ENCODE assay signal across 1 cellular context in the genomic region with DNA sequence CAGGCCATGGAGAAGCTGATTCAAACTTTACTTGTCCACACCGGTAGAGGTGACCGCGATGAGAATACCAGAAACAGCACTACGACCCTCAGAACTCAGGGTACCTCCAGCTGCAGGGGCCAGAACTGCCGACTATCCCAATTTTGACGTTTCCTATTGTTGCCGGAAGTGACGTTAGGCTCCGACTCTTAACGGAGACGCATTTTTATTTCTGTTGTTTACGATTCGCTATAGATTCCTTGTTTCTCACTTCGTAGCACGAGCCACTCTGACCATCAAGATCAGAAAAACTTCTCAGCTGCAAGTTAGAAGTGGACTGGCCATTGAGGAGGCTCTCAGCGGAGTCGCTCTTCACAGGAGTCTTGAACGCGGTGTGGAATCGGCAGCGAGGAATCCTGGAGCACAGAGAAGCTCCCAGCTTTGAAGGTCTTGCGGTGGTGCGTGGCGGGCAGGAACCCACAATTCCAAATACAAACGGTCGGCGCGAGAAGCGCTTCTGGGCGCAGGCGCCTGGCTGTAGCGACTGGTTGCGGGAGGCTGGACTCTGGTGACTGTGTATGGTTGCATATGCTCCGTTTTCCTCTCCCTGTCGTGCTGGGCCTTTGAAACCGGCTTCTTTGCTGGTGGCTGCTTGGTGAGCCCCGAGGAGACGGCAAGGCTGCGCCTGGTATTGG.
TF ChIP-seq lines count a peak whose summit lies in the region.

A gene with protein sequence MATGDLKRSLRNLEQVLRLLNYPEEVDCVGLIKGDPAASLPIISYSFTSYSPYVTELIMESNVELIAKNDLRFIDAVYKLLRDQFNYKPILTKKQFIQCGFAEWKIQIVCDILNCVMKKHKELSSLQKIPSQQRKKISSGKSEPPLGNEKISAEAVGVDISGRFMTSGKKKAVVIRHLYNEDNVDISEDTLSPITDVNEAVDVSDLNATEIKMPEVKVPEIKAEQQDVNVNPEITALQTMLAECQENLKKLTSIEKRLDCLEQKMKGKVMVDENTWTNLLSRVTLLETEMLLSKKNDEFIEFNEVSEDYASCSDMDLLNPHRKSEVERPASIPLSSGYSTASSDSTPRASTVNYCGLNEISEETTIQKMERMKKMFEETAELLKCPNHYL (plus strand): TSS at position 405 of the 674 bp plus-strand sequence. CDS start 15,211 bp downstream, outside the sequence.
A gene with protein sequence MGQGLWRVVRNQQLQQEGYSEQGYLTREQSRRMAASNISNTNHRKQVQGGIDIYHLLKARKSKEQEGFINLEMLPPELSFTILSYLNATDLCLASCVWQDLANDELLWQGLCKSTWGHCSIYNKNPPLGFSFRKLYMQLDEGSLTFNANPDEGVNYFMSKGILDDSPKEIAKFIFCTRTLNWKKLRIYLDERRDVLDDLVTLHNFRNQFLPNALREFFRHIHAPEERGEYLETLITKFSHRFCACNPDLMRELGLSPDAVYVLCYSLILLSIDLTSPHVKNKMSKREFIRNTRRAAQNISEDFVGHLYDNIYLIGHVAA (minus strand): TSS at position 161 of the 674 bp plus-strand sequence. CDS start 20,575 bp downstream, outside the sequence.

TF ChIP-seq in K562, 482 proteins besides CTCF, POLR2A, EP300 and RAD21 (continued from another document):
- TF ChIP-seq, protein P1, sequence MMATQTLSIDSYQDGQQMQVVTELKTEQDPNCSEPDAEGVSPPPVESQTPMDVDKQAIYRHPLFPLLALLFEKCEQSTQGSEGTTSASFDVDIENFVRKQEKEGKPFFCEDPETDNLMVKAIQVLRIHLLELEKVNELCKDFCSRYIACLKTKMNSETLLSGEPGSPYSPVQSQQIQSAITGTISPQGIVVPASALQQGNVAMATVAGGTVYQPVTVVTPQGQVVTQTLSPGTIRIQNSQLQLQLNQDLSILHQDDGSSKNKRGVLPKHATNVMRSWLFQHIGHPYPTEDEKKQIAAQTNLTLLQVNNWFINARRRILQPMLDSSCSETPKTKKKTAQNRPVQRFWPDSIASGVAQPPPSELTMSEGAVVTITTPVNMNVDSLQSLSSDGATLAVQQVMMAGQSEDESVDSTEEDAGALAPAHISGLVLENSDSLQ (IDR thresholded peaks at IDR 0.05), result no peak
- TF ChIP-seq, protein P2, sequence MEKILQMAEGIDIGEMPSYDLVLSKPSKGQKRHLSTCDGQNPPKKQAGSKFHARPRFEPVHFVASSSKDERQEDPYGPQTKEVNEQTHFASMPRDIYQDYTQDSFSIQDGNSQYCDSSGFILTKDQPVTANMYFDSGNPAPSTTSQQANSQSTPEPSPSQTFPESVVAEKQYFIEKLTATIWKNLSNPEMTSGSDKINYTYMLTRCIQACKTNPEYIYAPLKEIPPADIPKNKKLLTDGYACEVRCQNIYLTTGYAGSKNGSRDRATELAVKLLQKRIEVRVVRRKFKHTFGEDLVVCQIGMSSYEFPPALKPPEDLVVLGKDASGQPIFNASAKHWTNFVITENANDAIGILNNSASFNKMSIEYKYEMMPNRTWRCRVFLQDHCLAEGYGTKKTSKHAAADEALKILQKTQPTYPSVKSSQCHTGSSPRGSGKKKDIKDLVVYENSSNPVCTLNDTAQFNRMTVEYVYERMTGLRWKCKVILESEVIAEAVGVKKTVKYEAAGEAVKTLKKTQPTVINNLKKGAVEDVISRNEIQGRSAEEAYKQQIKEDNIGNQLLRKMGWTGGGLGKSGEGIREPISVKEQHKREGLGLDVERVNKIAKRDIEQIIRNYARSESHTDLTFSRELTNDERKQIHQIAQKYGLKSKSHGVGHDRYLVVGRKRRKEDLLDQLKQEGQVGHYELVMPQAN (IDR thresholded peaks at IDR 0.05; ENCODE audit: borderline replicate concordance), result peak; percentile 63
- TF ChIP-seq ZNF239 (CRISPR knock-in tag; IDR thresholded peaks at IDR 0.05), result no peak
- peak in 1 of 2 experiments; percentile 61 for TF ChIP-seq E2F6 (IDR thresholded peaks at IDR 0.05; ENCODE audit: borderline replicate concordance in 1 of 2, extremely low read depth in 1 of 2, insufficient read depth in 1 of 2, insufficient read length in 1 of 2, low read depth in 1 of 2, low read length in 1 of 2, poor library complexity in 1 of 2, severe bottlenecking in 1 of 2)
- TF ChIP-seq MAX (CRISPR knock-in tag; IDR thresholded peaks at IDR 0.05), result peak; percentile 55; the same call in 1 of the 2 replicates
- TF ChIP-seq, protein P3, sequence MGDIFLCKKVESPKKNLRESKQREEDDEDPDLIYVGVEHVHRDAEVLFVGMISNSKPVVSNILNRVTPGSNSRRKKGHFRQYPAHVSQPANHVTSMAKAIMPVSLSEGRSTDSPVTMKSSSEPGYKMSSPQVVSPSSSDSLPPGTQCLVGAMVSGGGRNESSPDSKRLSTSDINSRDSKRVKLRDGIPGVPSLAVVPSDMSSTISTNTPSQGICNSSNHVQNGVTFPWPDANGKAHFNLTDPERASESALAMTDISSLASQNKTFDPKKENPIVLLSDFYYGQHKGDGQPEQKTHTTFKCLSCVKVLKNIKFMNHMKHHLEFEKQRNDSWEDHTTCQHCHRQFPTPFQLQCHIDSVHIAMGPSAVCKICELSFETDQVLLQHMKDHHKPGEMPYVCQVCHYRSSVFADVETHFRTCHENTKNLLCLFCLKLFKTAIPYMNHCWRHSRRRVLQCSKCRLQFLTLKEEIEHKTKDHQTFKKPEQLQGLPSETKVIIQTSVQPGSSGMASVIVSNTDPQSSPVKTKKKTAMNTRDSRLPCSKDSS (IDR thresholded peaks at IDR 0.05; ENCODE audit: low read depth, partially characterized antibody), result no peak
- no peak for TF ChIP-seq HIVEP1 (CRISPR knock-in tag; IDR thresholded peaks at IDR 0.05)
- peak; percentile 62; the same call in 1 of the 2 replicates for TF ChIP-seq KLF1 (tag; IDR thresholded peaks at IDR 0.05)
- TF ChIP-seq FOXK1 (CRISPR knock-in tag; IDR thresholded peaks at IDR 0.05; ENCODE audit: borderline replicate concordance), result peak; percentile 56; the same call in 1 of the 2 replicates
- peak in 1 of 2 experiments; percentile 8; a peak in 1 of 4 replicates for TF ChIP-seq SRF (CRISPR knock-in tag; IDR thresholded peaks at IDR 0.05)
- no peak for TF ChIP-seq NCOA1 (IDR thresholded peaks at IDR 0.05; ENCODE audit: low read depth)
- no peak for TF ChIP-seq ZBTB49 (CRISPR knock-in tag; IDR thresholded peaks at IDR 0.05; ENCODE audit: borderline replicate concordance)
- TF ChIP-seq ZBTB7A (IDR thresholded peaks at IDR 0.05; ENCODE audit: borderline replicate concordance, control insufficient read depth, low read depth, low read length), result 0 out of 2 replicates have a peak, but pooled peaks have one; percentile 46
- TF ChIP-seq LCOR (CRISPR knock-in tag; IDR thresholded peaks at IDR 0.05), result peak; percentile 68; the same call in 1 of the 2 replicates
- TF ChIP-seq CBX2 (IDR thresholded peaks at IDR 0.05; ENCODE audit: insufficient read depth, low read length, poor library complexity, severe bottlenecking), result no peak
- peak; percentile 90 for TF ChIP-seq RBBP5 (IDR thresholded peaks at IDR 0.05; ENCODE audit: borderline replicate concordance, insufficient read depth, low read length, poor library complexity, severe bottlenecking)
- 0 out of 2 replicates have a peak, but pooled peaks have one; percentile 67 for TF ChIP-seq NFATC3 (IDR thresholded peaks at IDR 0.05)
- peak; percentile 97 for TF ChIP-seq CREM (IDR thresholded peaks at IDR 0.05; ENCODE audit: low read depth)
- TF ChIP-seq, protein P4, sequence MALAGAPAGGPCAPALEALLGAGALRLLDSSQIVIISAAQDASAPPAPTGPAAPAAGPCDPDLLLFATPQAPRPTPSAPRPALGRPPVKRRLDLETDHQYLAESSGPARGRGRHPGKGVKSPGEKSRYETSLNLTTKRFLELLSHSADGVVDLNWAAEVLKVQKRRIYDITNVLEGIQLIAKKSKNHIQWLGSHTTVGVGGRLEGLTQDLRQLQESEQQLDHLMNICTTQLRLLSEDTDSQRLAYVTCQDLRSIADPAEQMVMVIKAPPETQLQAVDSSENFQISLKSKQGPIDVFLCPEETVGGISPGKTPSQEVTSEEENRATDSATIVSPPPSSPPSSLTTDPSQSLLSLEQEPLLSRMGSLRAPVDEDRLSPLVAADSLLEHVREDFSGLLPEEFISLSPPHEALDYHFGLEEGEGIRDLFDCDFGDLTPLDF (CRISPR knock-in tag; IDR thresholded peaks at IDR 0.05), result 0 out of 2 replicates have a peak, but pooled peaks have one; percentile 38
- TF ChIP-seq CBX1 (IDR thresholded peaks at IDR 0.05; ENCODE audit: low read depth), result peak; percentile 52; the same call in 1 of the 2 replicates
- TF ChIP-seq ETS1 (conservative IDR thresholded peaks at IDR 0.05; ENCODE audit: control insufficient read depth, low read depth, low read length), result peak; percentile 66; the same call in 1 of the 2 replicates
- TF ChIP-seq, protein P5, sequence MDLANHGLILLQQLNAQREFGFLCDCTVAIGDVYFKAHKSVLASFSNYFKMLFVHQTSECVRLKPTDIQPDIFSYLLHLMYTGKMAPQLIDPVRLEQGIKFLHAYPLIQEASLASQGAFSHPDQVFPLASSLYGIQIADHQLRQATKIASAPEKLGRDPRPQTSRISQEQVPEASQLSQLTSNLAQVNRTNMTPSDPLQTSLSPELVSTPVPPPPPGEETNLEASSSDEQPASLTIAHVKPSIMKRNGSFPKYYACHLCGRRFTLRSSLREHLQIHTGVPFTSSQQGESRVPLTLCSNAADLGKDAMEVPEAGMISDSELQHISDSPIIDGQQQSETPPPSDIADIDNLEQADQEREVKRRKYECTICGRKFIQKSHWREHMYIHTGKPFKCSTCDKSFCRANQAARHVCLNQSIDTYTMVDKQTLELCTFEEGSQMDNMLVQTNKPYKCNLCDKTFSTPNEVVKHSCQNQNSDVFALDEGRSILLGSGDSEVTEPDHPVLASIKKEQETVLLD (IDR thresholded peaks at IDR 0.05), result peak; percentile 68; the same call in 1 of the 2 replicates
- TF ChIP-seq ZKSCAN1 (IDR thresholded peaks at IDR 0.05; ENCODE audit: low read depth, low read length), result 0 out of 2 replicates have a peak, but pooled peaks have one; percentile 11
- TF ChIP-seq RFX5 (IDR thresholded peaks at IDR 0.05; ENCODE audit: low read depth, low read length), result no peak
- peak; percentile 32; the same call in 1 of the 2 replicates for TF ChIP-seq FOSL1 (tag; conservative IDR thresholded peaks at IDR 0.05)
- TF ChIP-seq BHLHE40 (IDR thresholded peaks at IDR 0.05; ENCODE audit: low read length), result peak; percentile 43; the same call in 1 of the 2 replicates
- TF ChIP-seq HCFC1 (IDR thresholded peaks at IDR 0.05; ENCODE audit: low read depth, low read length), result peak; percentile 70
- TF ChIP-seq MEF2A (IDR thresholded peaks at IDR 0.05; ENCODE audit: control insufficient read depth, low read depth, low read length), result no peak
- TF ChIP-seq, protein P6, sequence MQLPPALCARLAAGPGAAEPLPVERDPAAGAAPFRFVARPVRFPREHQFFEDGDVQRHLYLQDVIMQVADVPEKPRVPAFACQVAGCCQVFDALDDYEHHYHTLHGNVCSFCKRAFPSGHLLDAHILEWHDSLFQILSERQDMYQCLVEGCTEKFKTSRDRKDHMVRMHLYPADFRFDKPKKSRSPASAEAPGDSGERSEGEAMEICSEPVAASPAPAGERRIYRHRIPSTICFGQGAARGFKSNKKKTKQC (CRISPR knock-in tag; IDR thresholded peaks at IDR 0.05), result peak; percentile 59; the same call in 1 of the 2 replicates
- TF ChIP-seq TBL1XR1 (IDR thresholded peaks at IDR 0.05; ENCODE audit: low read length in 2 of 2), result peak in 1 of 2 experiments; percentile 63; a peak in 1 of 4 replicates
- TF ChIP-seq LEF1 (IDR thresholded peaks at IDR 0.05), result 0 out of 2 replicates have a peak, but pooled peaks have one; percentile 59
- no peak for TF ChIP-seq HMG20A (CRISPR knock-in tag; conservative IDR thresholded peaks at IDR 0.05)
- no peak for TF ChIP-seq SRSF3 (IDR thresholded peaks at IDR 0.05; ENCODE audit: insufficient read depth, low read length)
- no peak for TF ChIP-seq SP2 (IDR thresholded peaks at IDR 0.05; ENCODE audit: extremely low read depth, low read depth, low read length, poor library complexity, severe bottlenecking)
- peak; percentile 94 for TF ChIP-seq BRD4 (IDR thresholded peaks at IDR 0.05)
